1 cellular context compared by ENCODE assay signal in genomic region chr15:77541421-77542181, GRCh38.
TF ChIP-seq lines count a peak whose summit lies in the region.

No MANE protein-coding gene starts in this region.

TF ChIP-seq in GM23338, 12 proteins besides CTCF, POLR2A, EP300 and RAD21 (continued from another document):
- TF ChIP-seq REST (IDR thresholded peaks at IDR 0.05; ENCODE audit: unreplicated experiment) (no peak), STAT1 (IDR thresholded peaks at IDR 0.05; ENCODE audit: unreplicated experiment) (no peak), NANOG (IDR thresholded peaks at IDR 0.05; ENCODE audit: borderline replicate concordance) (no peak), POLR2AphosphoS5 (IDR thresholded peaks at IDR 0.05; ENCODE audit: low read depth) (no peak), JUNB (IDR thresholded peaks at IDR 0.05; ENCODE audit: unreplicated experiment) (no peak), ZNF331 (CRISPR knock-in tag; IDR thresholded peaks at IDR 0.05; ENCODE audit: low read depth) (no peak), ZNF462 (CRISPR knock-in tag; IDR thresholded peaks at IDR 0.05) (no peak), EZH2 (IDR thresholded peaks at IDR 0.05; ENCODE audit: low read depth, unreplicated experiment) (no peak), ETS1 (IDR thresholded peaks at IDR 0.05) (no peak), ZNF114 (CRISPR knock-in tag; IDR thresholded peaks at IDR 0.05) (no peak)
